27 cellular contexts compared by ENCODE assay signal in the genomic region with DNA sequence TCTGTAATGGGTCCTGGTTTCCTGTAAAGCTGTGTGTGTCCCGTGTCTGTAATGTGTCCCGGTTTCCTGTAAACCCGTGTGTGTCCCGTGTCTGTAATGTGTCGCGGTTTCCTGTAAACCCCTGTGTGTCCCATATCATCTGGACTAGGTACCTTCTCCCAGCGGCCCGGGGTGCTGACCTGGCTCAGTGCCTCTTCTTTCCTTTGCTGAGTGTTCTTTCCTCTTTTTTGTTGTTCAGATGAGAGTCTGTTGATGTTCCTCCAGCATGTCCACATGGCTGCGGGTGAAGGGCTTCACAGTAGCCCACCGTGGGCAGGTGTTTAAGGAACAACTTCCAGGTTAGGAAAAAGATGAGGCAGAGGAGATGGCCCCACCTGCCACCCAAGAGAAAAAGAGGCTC. TPM values are rescaled to one million over a fixed set of nuclear protein-coding genes. Genes with fewer than 3 reads are reported as not detected.
DNase-seq lines count a peak whose midpoint lies in the region; ATAC-seq, FAIRE-seq and TF ChIP-seq lines count a peak whose summit lies in the region.
"Had no signal": no experiment of that assay in that cellular context is flagged by ENCODE, and none has a peak within 500 bp of the region (broad histone marks: within the 10 kb centered on the region; RNA-seq: fewer than 3 reads in every experiment).

No MANE protein-coding gene starts in this region.

- intact Hi-C loops in Right ventricle myocardium inferior (cut with DNase I) (no loop called here), Right ventricle myocardium superior (cut with DNase I) (no loop called here)

- H2BK12ac ChIP-seq in H1 (ENCODE audit: low read depth, low read length) = no peak overlapping the region

- H4K8ac ChIP-seq in H1 (ENCODE audit: extremely low read depth, insufficient read depth, low read length) = no peak overlapping the region

- H3K14ac ChIP-seq in H1 (ENCODE audit: insufficient read length) = no peak overlapping the region

- H3K79me1 ChIP-seq in H1 (ENCODE audit: low read depth, low read length) = no peaks in the 10 kb centered on the region

- TF ChIP-seq EP300 in H1 (IDR thresholded peaks at IDR 0.05; ENCODE audit: borderline replicate concordance in 1 of 2, low read depth in 2 of 2, low read length in 2 of 2) = no peak

- H3K36me3 Mint-ChIP-seq in nephron progenitor cell (ENCODE audit: low read depth) = peaks cover 27% of the 10 kb centered on the region
- H3K36me3 Mint-ChIP-seq: CD14-positive monocyte; CD8-positive, alpha-beta memory T cell had no signal

- H3K27me3 ChIP-seq in H1 (replicated peaks in 1 of 4; ENCODE audit: control insufficient read depth in 3 of 4, extremely low read depth in 1 of 4, insufficient read depth in 3 of 4, low read length in 3 of 4) = no peaks in the 10 kb centered on the region; a peak in 1 of 7 replicates
- H3K27me3 ChIP-seq in osteoblast (ENCODE audit: insufficient read depth, low read length) = no peaks in the 10 kb centered on the region

- no peak overlapping the region for H2BK20ac ChIP-seq in H1 (ENCODE audit: low read length)

- CTCF ChIA-PET in H1 (lab: Charles Lee; ENCODE audit: partially characterized antibody) = no interaction called here

- peaks cover 15% of the 10 kb centered on the region for H3K27me3 Mint-ChIP-seq in nephron progenitor cell (ENCODE audit: low read depth, poor library complexity)
- H3K27me3 Mint-ChIP-seq: CD4-positive, alpha-beta T cell had no signal

- H2BK15ac ChIP-seq in H1 (ENCODE audit: low read length) = no peak overlapping the region

- TF ChIP-seq POLR2A in GM12892 (IDR thresholded peaks at IDR 0.05; ENCODE audit: low read depth, low read length) (no peak), H1 (IDR thresholded peaks at IDR 0.05; ENCODE audit: control extremely low read depth in 1 of 2, low read depth in 2 of 2, low read length in 2 of 2) (no peak)

- H3K9me3 ChIP-seq in H1 (ENCODE audit: insufficient read depth in 2 of 2, low read depth in 1 of 2, low read length in 1 of 2) = peaks cover 37 to 73% of the 10 kb centered on the region in 2 experiments
- peaks cover 10% of the 10 kb centered on the region for H3K9me3 ChIP-seq in osteoblast (ENCODE audit: low read depth, low read length)

- H3K27ac Mint-ChIP-seq in nephron progenitor cell = no peak overlapping the region
- H3K27ac Mint-ChIP-seq: CD14-positive monocyte; CD4-positive, alpha-beta T cell; CD8-positive, alpha-beta memory T cell; H9 had no signal

- no peak overlapping the region for H3K18ac ChIP-seq in H1 (ENCODE audit: extremely low read depth, low read length)

- ATAC-seq in Right ventricle myocardium inferior (no peak), Right ventricle myocardium superior (ENCODE audit: poor library complexity) (no peak), GM21528 (IDR thresholded peaks at IDR 0.05; ENCODE audit: low FRiP score, unreplicated experiment) (no peak)
- ATAC-seq: A549, GM12878, HCT116 had no signal

- H3K9ac ChIP-seq in H1 (replicated peaks in 1 of 4; ENCODE audit: extremely low read depth in 1 of 4, low read depth in 3 of 4, low read length in 3 of 4) = no peak overlapping the region
- H3K9ac ChIP-seq: BLaER1 treated with 17β-estradiol and CSF1 and Interleukin-3, amounts not matched to agents 10 nM and 100 nM; GM23248 had no signal

- no peaks in the 10 kb centered on the region; a peak in 1 of 7 replicates for H3K4me1 ChIP-seq in H1 (replicated peaks in 1 of 4; ENCODE audit: control insufficient read depth in 3 of 4, insufficient read depth in 4 of 4, low read length in 3 of 4)
- H3K4me1 ChIP-seq in osteoblast (ENCODE audit: insufficient read depth, low read length) = no peaks in the 10 kb centered on the region
- H3K4me1 ChIP-seq: A549, BE2C had no signal

- FAIRE-seq in GM12892 (lab: Jason Lieb, UNC) (peak; percentile 21), H1 (lab: Jason Lieb, UNC) (peak; percentile 81)
- FAIRE-seq: A549, D721Med, GM12878 had no signal

- H3K27ac ChIP-seq in H1 (ENCODE audit: low read depth, low read length) = no peak overlapping the region
- H3K27ac ChIP-seq in osteoblast (ENCODE audit: low read depth, low read length) = no peak overlapping the region
- H3K27ac ChIP-seq: 22Rv1; A549; BLaER1 treated with 17β-estradiol and CSF1 and Interleukin-3, amounts not matched to agents 10 nM and 100 nM; GM23248 had no signal

- no peaks in the 10 kb centered on the region for H3K79me2 ChIP-seq in H1 (ENCODE audit: control insufficient read depth in 1 of 2, insufficient read depth in 2 of 2, low read length in 2 of 2)
- no peaks in the 10 kb centered on the region for H3K79me2 ChIP-seq in osteoblast (ENCODE audit: insufficient read depth, low read length)

- H3K4me3 ChIP-seq in H1 (ENCODE audit: extremely low read depth in 1 of 4, insufficient read depth in 2 of 4, low read depth in 3 of 4, low read length in 4 of 4) (no peak overlapping the region), osteoblast (ENCODE audit: insufficient read depth, low read length) (no peak overlapping the region)
- H3K4me3 ChIP-seq: A549; BLaER1 treated with 17β-estradiol and CSF1 and Interleukin-3, amounts not matched to agents 10 nM and 100 nM; GM12878; GM23248 had no signal

- H3K23me2 ChIP-seq in H1 (ENCODE audit: low read depth, low read length) = no peaks in the 10 kb centered on the region

- no peak for TF ChIP-seq RAD21 in H1 (IDR thresholded peaks at IDR 0.05 in 1 of 2, conservative IDR thresholded peaks at IDR 0.05 in 1 of 2; ENCODE audit: low read depth in 2 of 2, low read length in 2 of 2)

- peaks cover 24% of the 10 kb centered on the region for H3K4me1 Mint-ChIP-seq in nephron progenitor cell
- H3K4me1 Mint-ChIP-seq: CD14-positive monocyte; CD8-positive, alpha-beta memory T cell had no signal

- H3K56ac ChIP-seq in H1 (replicated peaks; ENCODE audit: insufficient read length, low read depth, low read length) = no peak overlapping the region

- H4K91ac ChIP-seq in H1 (replicated peaks; ENCODE audit: insufficient read length, low read length) = no peak overlapping the region

- TF ChIP-seq CTCF in H1 (IDR thresholded peaks at IDR 0.05; ENCODE audit: control extremely low read depth in 1 of 3, insufficient read depth in 1 of 3, low read depth in 1 of 3, low read length in 3 of 3) = no peak
- no peak for TF ChIP-seq CTCF in osteoblast (IDR thresholded peaks at IDR 0.05; ENCODE audit: extremely low read depth, low read depth, low read length)
- TF ChIP-seq CTCF in nephron progenitor cell (IDR thresholded peaks at IDR 0.05) = no peak

- H3K23ac ChIP-seq in H1 (ENCODE audit: insufficient read length) = no peak overlapping the region

- H2AK5ac ChIP-seq in H1 (ENCODE audit: low read depth, low read length) = no peak overlapping the region

- H4K20me1 ChIP-seq in H1 (replicated peaks in 1 of 2; ENCODE audit: control insufficient read depth in 1 of 2, insufficient read depth in 2 of 2, low read length in 2 of 2) (no peaks in the 10 kb centered on the region), osteoblast (ENCODE audit: insufficient read depth, low read length) (no peaks in the 10 kb centered on the region)
- H4K20me1 ChIP-seq: BLaER1 treated with 17β-estradiol and CSF1 and Interleukin-3, amounts not matched to agents 10 nM and 100 nM had no signal

- H3K4me2 ChIP-seq in H1 (ENCODE audit: insufficient read depth in 1 of 2, low read depth in 2 of 2, low read length in 2 of 2) (no peak overlapping the region), osteoblast (ENCODE audit: insufficient read depth, low read length) (no peak overlapping the region)
- H3K4me2 ChIP-seq: A549; BLaER1 treated with 17β-estradiol and CSF1 and Interleukin-3, amounts not matched to agents 10 nM and 100 nM had no signal

- peak; percentile 37 for DNase-seq in Right ventricle myocardium inferior (ENCODE audit: missing footprints)
- DNase-seq in Right ventricle myocardium superior = no peak
- no peak for DNase-seq in GM12892 (ENCODE audit: insufficient read length)
- no peak for DNase-seq in H1 (ENCODE audit: low read depth in 1 of 2, low spot score in 2 of 2)
- DNase-seq in osteoblast (ENCODE audit: insufficient read length, low spot score, missing footprints) = peak; percentile 66
- no peak for DNase-seq in stimulated activated CD4-positive, alpha-beta T cell treated with anti-CD3 and anti-CD28 coated beads, Interleukin-15, amount 100 ng/mL, for 24 hours
- no peak for DNase-seq in nephron progenitor cell
- DNase-seq: ACHN; AML-193; BE2C; CD4-positive, alpha-beta T cell; CD8-positive, alpha-beta memory T cell; DMS 273 treated with DMSO at 0.1 percent for 48 hours; DMS79; EL; GDM1; GM23248; H9 had no signal

- no peak overlapping the region for H4K5ac ChIP-seq in H1 (ENCODE audit: insufficient read length, low read depth, low read length)

- 86% methylated on average over 10 of the region's 10 CpGs; no CpG with 5 or more reads in 1 of the 2 experiments for WGBS in H1 (ENCODE audit: extremely low coverage in 1 of 2, insufficient coverage in 1 of 2, insufficient read length in 1 of 2, insufficient replicate concordance in 2 of 2, low coverage in 1 of 2, low lambda C conversion rate in 2 of 2, missing lambda C conversion rate in 1 of 2), 2 experiments

- no peak overlapping the region for H3K4me3 Mint-ChIP-seq in nephron progenitor cell
- H3K4me3 Mint-ChIP-seq: CD14-positive monocyte; CD4-positive, alpha-beta T cell; CD8-positive, alpha-beta memory T cell; H9 had no signal

- no peaks in the 10 kb centered on the region for H3K36me3 ChIP-seq in H1 (ENCODE audit: control insufficient read depth in 2 of 4, insufficient read depth in 4 of 4, low read length in 3 of 4)
- no peaks in the 10 kb centered on the region for H3K36me3 ChIP-seq in osteoblast (ENCODE audit: insufficient read depth, low read length)
- H3K36me3 ChIP-seq: BE2C had no signal

- H2BK5ac ChIP-seq in H1 (ENCODE audit: low read depth, low read length) = no peak overlapping the region

- H2BK120ac ChIP-seq in H1 (replicated peaks; ENCODE audit: low read depth, low read length) = no peak overlapping the region

- no peak overlapping the region for H3K4ac ChIP-seq in H1 (replicated peaks; ENCODE audit: insufficient read length, low read depth, low read length)

- no peak overlapping the region for H2AFZ ChIP-seq in H1 (ENCODE audit: low read length)
- H2AFZ ChIP-seq in osteoblast (ENCODE audit: low read length) = no peak overlapping the region
- H2AFZ ChIP-seq: GM23248 had no signal

- peaks cover 62% of the 10 kb centered on the region for H3K9me3 Mint-ChIP-seq in nephron progenitor cell
- H3K9me3 Mint-ChIP-seq: CD4-positive, alpha-beta T cell; CD8-positive, alpha-beta memory T cell had no signal

- POLR2A ChIA-PET in H1 (lab: Charles Lee; ENCODE audit: partially characterized antibody) = no interaction called here

RNA-seq across cellular contexts. Expression of a gene that starts 46.6 kb away (rescaled TPM):
- total RNA-seq in Right ventricle myocardium inferior (not detected), Right ventricle myocardium superior (not detected), osteoblast (not detected in 2 replicates)
- polyA plus RNA-seq in GM12892 (2012; ENCODE audit: missing spikeins) = not detected
- not detected in 2 replicates for total RNA-seq in H1 (2021; fragmentation: NEBNext Ultra II Directional; extraction: Animal tissue kit (Norgen Biotek cat#: 25700))
- not detected in 2 replicates for polyA plus RNA-seq in H1 (2011; rRNA removed)
- polyA plus RNA-seq in H1 (2011; cell fraction: cytosol; rRNA removed) = not detected
- 0.11 TPM for polyA plus RNA-seq in H1 (2011; cell fraction: nucleus; rRNA removed)
- polyA plus RNA-seq in H1 (2012, experiment 1 of 2) = 0.59 to 1.3 TPM (median 0.96 TPM) in 4 replicates
- polyA plus RNA-seq in H1 (2012, experiment 2 of 2) = 0.49 TPM
- polyA plus RNA-seq in H1 (2013, experiment 1 of 2) = 0.34 TPM
- polyA plus RNA-seq in H1 (2013, experiment 2 of 2) = 0.39 TPM
- not detected in 2 replicates for polyA minus RNA-seq in H1 (2011; rRNA and poly(A)+ RNA removed)
- not detected for polyA minus RNA-seq in H1 (2011; cell fraction: cytosol; rRNA and poly(A)+ RNA removed)
- polyA minus RNA-seq in H1 (2011; cell fraction: nucleus; rRNA and poly(A)+ RNA removed) = not detected
- total RNA-seq: CD4-positive, alpha-beta T cell; CD8-positive, alpha-beta memory T cell; GM12878; GM23248; H4; H9 had no signal
- polyA plus RNA-seq: CD14-positive monocyte; CD8-positive, alpha-beta memory T cell; GM12878; GM23248 had no signal

RNA-seq across cellular contexts. Expression of a gene that starts 58.7 kb away (rescaled TPM):
- total RNA-seq in Right ventricle myocardium inferior (6.4 TPM), Right ventricle myocardium superior (3.7 TPM), osteoblast (3.3 and 3.8 TPM in 2 replicates)
- 13.8 TPM for polyA plus RNA-seq in GM12892 (2012; ENCODE audit: missing spikeins)
- 98.3 and 104 TPM in 2 replicates for total RNA-seq in H1 (2021; fragmentation: NEBNext Ultra II Directional; extraction: Animal tissue kit (Norgen Biotek cat#: 25700))
- 75.3 and 156 TPM in 2 replicates for polyA plus RNA-seq in H1 (2011; rRNA removed)
- 87.5 TPM for polyA plus RNA-seq in H1 (2011; cell fraction: cytosol; rRNA removed)
- 592 TPM for polyA plus RNA-seq in H1 (2011; cell fraction: nucleus; rRNA removed)
- 72.1 to 113 TPM (median 103 TPM) in 4 replicates for polyA plus RNA-seq in H1 (2012, experiment 1 of 2)
- 43.8 TPM for polyA plus RNA-seq in H1 (2012, experiment 2 of 2)
- 70.5 TPM for polyA plus RNA-seq in H1 (2013, experiment 1 of 2)
- 59.1 TPM for polyA plus RNA-seq in H1 (2013, experiment 2 of 2)
- polyA minus RNA-seq in H1 (2011; rRNA and poly(A)+ RNA removed) = 18.1 and 20.4 TPM in 2 replicates
- polyA minus RNA-seq in H1 (2011; cell fraction: cytosol; rRNA and poly(A)+ RNA removed) = 26.9 TPM
- 90.8 TPM for polyA minus RNA-seq in H1 (2011; cell fraction: nucleus; rRNA and poly(A)+ RNA removed)

RNA-seq across cellular contexts. Expression of a gene that starts 59.0 kb away (rescaled TPM):
- total RNA-seq in Right ventricle myocardium inferior (9.7 TPM), Right ventricle myocardium superior (7.8 TPM), osteoblast (23.3 and 28.2 TPM in 2 replicates)
- 5.7 TPM for polyA plus RNA-seq in GM12892 (2012; ENCODE audit: missing spikeins)
- 32.2 and 32.7 TPM in 2 replicates for total RNA-seq in H1 (2021; fragmentation: NEBNext Ultra II Directional; extraction: Animal tissue kit (Norgen Biotek cat#: 25700))
- 61.8 and 81.8 TPM in 2 replicates for polyA plus RNA-seq in H1 (2011; rRNA removed)
- polyA plus RNA-seq in H1 (2011; cell fraction: cytosol; rRNA removed) = 45.2 TPM
- 71.6 TPM for polyA plus RNA-seq in H1 (2011; cell fraction: nucleus; rRNA removed)
- 17.8 to 34.1 TPM (median 33.0 TPM) in 4 replicates for polyA plus RNA-seq in H1 (2012, experiment 1 of 2)
- polyA plus RNA-seq in H1 (2012, experiment 2 of 2) = 35.0 TPM
- polyA plus RNA-seq in H1 (2013, experiment 1 of 2) = 24.4 TPM
- polyA plus RNA-seq in H1 (2013, experiment 2 of 2) = 24.6 TPM
- polyA minus RNA-seq in H1 (2011; rRNA and poly(A)+ RNA removed) = 13.4 and 17.4 TPM in 2 replicates
- 23.9 TPM for polyA minus RNA-seq in H1 (2011; cell fraction: cytosol; rRNA and poly(A)+ RNA removed)
- polyA minus RNA-seq in H1 (2011; cell fraction: nucleus; rRNA and poly(A)+ RNA removed) = 42.1 TPM

Comparison
In these comparisons a context has a peak if more than half of its experiments do, and no peak if none do; other contexts are left out.
1. DNase-seq: peak in Right ventricle myocardium inferior (single experiment) and osteoblast (single experiment); none in Right ventricle myocardium superior (single experiment), GM12892 (single experiment), H1 (0 of 2), stimulated activated CD4-positive, alpha-beta T cell treated with anti-CD3 and anti-CD28 coated beads, Interleukin-15, amount 100 ng/mL, for 24 hours (single experiment) and nephron progenitor cell (single experiment).
2. RNA of a gene that starts 58.7 kb away (total RNA-seq): 98.3 to 104 TPM in H1; 6.4 TPM in Right ventricle myocardium inferior (single experiment), 3.7 TPM in Right ventricle myocardium superior (single experiment) and 3.3 to 3.8 TPM in osteoblast; every median in the first group is over 10 times any median in the second.